1 cellular context compared by ENCODE assay signal in the genomic region with DNA sequence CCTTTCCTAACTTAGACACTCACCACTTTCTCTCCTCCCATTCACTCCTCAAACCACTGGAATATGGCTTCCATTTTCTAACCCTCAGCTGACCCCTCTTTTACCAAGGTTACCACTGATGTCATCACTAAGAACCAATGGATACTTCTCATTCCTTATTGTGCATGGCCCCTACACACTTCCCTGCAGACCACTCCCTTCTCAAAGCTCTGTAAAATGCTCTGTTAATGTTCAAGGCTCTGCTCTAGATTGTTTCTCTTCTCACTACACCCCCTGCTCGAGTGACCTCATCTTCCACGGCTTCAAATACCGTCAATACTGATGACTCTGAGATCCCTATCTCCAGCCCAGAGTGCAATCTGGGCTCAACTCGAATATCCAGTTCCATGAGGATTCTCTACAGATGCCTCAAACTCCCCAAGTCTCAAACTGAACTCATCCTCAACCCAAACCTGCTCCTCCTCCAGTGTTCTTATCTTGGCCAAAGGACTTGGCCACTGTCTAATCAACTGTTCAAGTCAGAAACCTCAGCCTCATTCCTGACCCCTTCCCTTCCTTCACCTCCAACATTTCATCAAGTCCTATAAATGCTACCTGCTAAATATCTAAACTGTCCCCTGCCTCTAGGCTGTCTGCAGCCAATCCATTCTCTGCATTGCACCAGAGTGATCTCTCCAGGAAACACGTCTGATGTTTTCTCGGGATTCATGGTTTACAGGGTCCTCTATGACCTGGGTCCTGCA.
TF ChIP-seq lines count a peak whose summit lies in the region.

No MANE protein-coding gene starts in this region.

TF ChIP-seq in K562, 482 proteins besides CTCF, POLR2A, EP300 and RAD21 (continued from another document and continues in another):
- TF ChIP-seq, protein P1, sequence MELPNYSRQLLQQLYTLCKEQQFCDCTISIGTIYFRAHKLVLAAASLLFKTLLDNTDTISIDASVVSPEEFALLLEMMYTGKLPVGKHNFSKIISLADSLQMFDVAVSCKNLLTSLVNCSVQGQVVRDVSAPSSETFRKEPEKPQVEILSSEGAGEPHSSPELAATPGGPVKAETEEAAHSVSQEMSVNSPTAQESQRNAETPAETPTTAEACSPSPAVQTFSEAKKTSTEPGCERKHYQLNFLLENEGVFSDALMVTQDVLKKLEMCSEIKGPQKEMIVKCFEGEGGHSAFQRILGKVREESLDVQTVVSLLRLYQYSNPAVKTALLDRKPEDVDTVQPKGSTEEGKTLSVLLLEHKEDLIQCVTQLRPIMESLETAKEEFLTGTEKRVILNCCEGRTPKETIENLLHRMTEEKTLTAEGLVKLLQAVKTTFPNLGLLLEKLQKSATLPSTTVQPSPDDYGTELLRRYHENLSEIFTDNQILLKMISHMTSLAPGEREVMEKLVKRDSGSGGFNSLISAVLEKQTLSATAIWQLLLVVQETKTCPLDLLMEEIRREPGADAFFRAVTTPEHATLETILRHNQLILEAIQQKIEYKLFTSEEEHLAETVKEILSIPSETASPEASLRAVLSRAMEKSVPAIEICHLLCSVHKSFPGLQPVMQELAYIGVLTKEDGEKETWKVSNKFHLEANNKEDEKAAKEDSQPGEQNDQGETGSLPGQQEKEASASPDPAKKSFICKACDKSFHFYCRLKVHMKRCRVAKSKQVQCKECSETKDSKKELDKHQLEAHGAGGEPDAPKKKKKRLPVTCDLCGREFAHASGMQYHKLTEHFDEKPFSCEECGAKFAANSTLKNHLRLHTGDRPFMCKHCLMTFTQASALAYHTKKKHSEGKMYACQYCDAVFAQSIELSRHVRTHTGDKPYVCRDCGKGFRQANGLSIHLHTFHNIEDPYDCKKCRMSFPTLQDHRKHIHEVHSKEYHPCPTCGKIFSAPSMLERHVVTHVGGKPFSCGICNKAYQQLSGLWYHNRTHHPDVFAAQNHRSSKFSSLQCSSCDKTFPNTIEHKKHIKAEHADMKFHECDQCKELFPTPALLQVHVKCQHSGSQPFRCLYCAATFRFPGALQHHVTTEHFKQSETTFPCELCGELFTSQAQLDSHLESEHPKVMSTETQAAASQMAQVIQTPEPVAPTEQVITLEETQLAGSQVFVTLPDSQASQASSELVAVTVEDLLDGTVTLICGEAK (IDR thresholded peaks at IDR 0.05) = no peak
- TF ChIP-seq, protein P1 (CRISPR knock-in tag; IDR thresholded peaks at IDR 0.05) = no peak
- no peak for TF ChIP-seq CREB3 (tag; conservative IDR thresholded peaks at IDR 0.05; ENCODE audit: low read depth)
- TF ChIP-seq, protein P2, sequence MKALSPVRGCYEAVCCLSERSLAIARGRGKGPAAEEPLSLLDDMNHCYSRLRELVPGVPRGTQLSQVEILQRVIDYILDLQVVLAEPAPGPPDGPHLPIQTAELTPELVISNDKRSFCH (CRISPR knock-in tag; IDR thresholded peaks at IDR 0.05) = no peak
- TF ChIP-seq, protein P2 (tag; IDR thresholded peaks at IDR 0.05) = no peak
- no peak for TF ChIP-seq RHOXF2B (CRISPR knock-in tag; conservative IDR thresholded peaks at IDR 0.05)
- no peak for TF ChIP-seq ZBTB5 (IDR thresholded peaks at IDR 0.05)
- no peak for TF ChIP-seq ZNF696 (CRISPR knock-in tag; conservative IDR thresholded peaks at IDR 0.05)
- TF ChIP-seq CREBBP (IDR thresholded peaks at IDR 0.05; ENCODE audit: low read depth, low read length) = peak; percentile 21
- no peak for TF ChIP-seq KLF13 (tag; IDR thresholded peaks at IDR 0.05; ENCODE audit: borderline replicate concordance, low read depth)
- TF ChIP-seq DNMT1 (IDR thresholded peaks at IDR 0.05) = no peak
- no peak for TF ChIP-seq SMC3 (conservative IDR thresholded peaks at IDR 0.05; ENCODE audit: insufficient read depth, low read depth, low read length)
- no peak for TF ChIP-seq ZZZ3 (IDR thresholded peaks at IDR 0.05)
- no peak for TF ChIP-seq KDM4B (IDR thresholded peaks at IDR 0.05; ENCODE audit: borderline replicate concordance in 2 of 2, low read depth in 1 of 2)
- no peak for TF ChIP-seq ZNF609 (CRISPR knock-in tag; IDR thresholded peaks at IDR 0.05; ENCODE audit: borderline replicate concordance)
- no peak for TF ChIP-seq XRCC3 (IDR thresholded peaks at IDR 0.05)
- TF ChIP-seq ILF3 (IDR thresholded peaks at IDR 0.05; ENCODE audit: borderline replicate concordance) = no peak
- TF ChIP-seq FOXM1 (IDR thresholded peaks at IDR 0.05; ENCODE audit: low read depth) = no peak
- no peak for TF ChIP-seq FOXM1 (CRISPR knock-in tag; IDR thresholded peaks at IDR 0.05; ENCODE audit: low read depth)
- TF ChIP-seq, protein P3, sequence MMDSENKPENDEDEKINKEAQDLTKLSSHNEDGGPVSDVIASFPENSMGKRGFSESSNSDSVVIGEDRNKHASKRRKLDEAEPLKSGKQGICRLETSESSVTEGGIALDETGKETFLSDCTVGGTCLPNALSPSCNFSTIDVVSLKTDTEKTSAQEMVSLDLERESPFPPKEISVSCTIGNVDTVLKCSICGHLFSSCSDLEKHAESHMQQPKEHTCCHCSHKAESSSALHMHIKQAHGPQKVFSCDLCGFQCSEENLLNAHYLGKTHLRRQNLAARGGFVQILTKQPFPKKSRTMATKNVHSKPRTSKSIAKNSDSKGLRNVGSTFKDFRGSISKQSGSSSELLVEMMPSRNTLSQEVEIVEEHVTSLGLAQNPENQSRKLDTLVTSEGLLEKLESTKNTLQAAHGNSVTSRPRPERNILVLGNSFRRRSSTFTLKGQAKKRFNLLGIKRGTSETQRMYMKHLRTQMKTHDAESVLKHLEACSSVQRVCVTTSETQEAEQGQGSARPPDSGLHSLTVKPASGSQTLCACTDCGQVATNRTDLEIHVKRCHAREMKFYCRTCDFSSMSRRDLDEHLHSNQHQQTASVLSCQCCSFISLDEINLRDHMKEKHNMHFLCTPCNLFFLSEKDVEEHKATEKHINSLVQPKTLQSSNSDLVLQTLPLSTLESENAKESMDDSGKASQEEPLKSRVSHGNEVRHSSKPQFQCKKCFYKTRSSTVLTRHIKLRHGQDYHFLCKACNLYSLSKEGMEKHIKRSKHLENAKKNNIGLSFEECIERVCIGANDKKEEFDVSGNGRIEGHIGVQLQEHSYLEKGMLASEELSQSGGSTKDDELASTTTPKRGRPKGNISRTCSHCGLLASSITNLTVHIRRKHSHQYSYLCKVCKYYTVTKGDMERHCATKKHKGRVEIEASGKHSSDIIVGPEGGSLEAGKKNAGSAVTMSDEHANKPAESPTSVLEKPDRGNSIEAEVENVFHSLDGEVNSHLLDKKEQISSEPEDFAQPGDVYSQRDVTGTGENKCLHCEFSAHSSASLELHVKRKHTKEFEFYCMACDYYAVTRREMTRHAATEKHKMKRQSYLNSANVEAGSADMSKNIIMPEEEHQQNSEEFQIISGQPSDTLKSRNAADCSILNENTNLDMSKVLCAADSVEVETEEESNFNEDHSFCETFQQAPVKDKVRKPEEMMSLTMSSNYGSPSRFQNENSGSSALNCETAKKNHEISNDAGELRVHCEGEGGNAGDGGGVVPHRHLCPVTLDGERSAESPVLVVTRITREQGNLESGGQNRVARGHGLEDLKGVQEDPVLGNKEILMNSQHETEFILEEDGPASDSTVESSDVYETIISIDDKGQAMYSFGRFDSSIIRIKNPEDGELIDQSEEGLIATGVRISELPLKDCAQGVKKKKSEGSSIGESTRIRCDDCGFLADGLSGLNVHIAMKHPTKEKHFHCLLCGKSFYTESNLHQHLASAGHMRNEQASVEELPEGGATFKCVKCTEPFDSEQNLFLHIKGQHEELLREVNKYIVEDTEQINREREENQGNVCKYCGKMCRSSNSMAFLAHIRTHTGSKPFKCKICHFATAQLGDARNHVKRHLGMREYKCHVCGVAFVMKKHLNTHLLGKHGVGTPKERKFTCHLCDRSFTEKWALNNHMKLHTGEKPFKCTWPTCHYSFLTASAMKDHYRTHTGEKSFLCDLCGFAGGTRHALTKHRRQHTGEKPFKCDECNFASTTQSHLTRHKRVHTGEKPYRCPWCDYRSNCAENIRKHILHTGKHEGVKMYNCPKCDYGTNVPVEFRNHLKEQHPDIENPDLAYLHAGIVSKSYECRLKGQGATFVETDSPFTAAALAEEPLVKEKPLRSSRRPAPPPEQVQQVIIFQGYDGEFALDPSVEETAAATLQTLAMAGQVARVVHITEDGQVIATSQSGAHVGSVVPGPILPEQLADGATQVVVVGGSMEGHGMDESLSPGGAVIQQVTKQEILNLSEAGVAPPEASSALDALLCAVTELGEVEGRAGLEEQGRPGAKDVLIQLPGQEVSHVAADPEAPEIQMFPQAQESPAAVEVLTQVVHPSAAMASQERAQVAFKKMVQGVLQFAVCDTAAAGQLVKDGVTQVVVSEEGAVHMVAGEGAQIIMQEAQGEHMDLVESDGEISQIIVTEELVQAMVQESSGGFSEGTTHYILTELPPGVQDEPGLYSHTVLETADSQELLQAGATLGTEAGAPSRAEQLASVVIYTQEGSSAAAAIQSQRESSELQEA (IDR thresholded peaks at IDR 0.05; ENCODE audit: low read depth) = no peak
- no peak for TF ChIP-seq MYNN (IDR thresholded peaks at IDR 0.05)
- no peak for TF ChIP-seq MYNN (CRISPR knock-in tag; IDR thresholded peaks at IDR 0.05)
- TF ChIP-seq ZBTB8A (IDR thresholded peaks at IDR 0.05; ENCODE audit: partially characterized antibody) = no peak
- no peak for TF ChIP-seq NEUROD1 (IDR thresholded peaks at IDR 0.05; ENCODE audit: borderline replicate concordance, low read depth, low read length, partially characterized antibody)
